8 cellular contexts compared by ENCODE assay signal in genomic region chr2:204545861-204546773, GRCh38. TPM values are rescaled to one million over a fixed set of nuclear protein-coding genes. Genes with fewer than 3 reads are reported as not detected.
DNase-seq lines count a peak whose midpoint lies in the region; ATAC-seq, FAIRE-seq and TF ChIP-seq lines count a peak whose summit lies in the region.

No MANE protein-coding gene starts in this region.

- TF ChIP-seq CTCF in GM12878 (IDR thresholded peaks at IDR 0.05 in 2 of 3, conservative IDR thresholded peaks at IDR 0.05 in 1 of 3; ENCODE audit: control insufficient read depth in 2 of 3, extremely low read depth in 1 of 3, insufficient read depth in 1 of 3, low read depth in 3 of 3, low read length in 3 of 3) = no peak
- TF ChIP-seq CTCF in stomach (IDR thresholded peaks at IDR 0.05) = no peak

- peak; percentile 4 for ATAC-seq in GM19351 (IDR thresholded peaks at IDR 0.05; ENCODE audit: unreplicated experiment)
- no peak; the same call in 2 of the 3 replicates for ATAC-seq in GM12878
- ATAC-seq in left colon = peak; percentile 66

- H3K36me3 ChIP-seq in GM12878 (ENCODE audit: control insufficient read depth in 2 of 2, insufficient read depth in 2 of 2, low read length in 1 of 2) (no peaks in the 10 kb centered on the region), stomach (no peaks in the 10 kb centered on the region)

- SMC1A ChIA-PET in GM12878 (lab: Charles Lee; ENCODE audit: uncharacterized antibody, unreplicated experiment) = interaction anchor here (1.6 kb wide), 1 partner anchor 26 kb away, joined by 3 read pairs; no protein-coding TSS in a partner anchor

- TF ChIP-seq RAD21 in GM12878 (IDR thresholded peaks at IDR 0.05; ENCODE audit: insufficient read depth, low read depth, low read length) = no peak

- no peak overlapping the region for H3K27ac ChIP-seq in GM12878 (ENCODE audit: control insufficient read depth, insufficient read depth)
- H3K27ac ChIP-seq in stomach = peak overlapping the region; percentile 87 to 92 (median 91)

- H3K9me3 ChIP-seq in GM12878 (replicated peaks; ENCODE audit: control insufficient read depth, insufficient read depth, low read length) (no peaks in the 10 kb centered on the region), stomach (no peaks in the 10 kb centered on the region)

- H3K4me1 ChIP-seq in GM12878 (ENCODE audit: control insufficient read depth, insufficient read depth, low read length) (no peaks in the 10 kb centered on the region), stomach (peaks cover 10 to 50% (median 32%) of the 10 kb centered on the region in 4 donors)

- no peaks in the 10 kb centered on the region for H3K79me2 ChIP-seq in GM12878 (ENCODE audit: control insufficient read depth, insufficient read depth, low read length)

- in situ Hi-C loops in GM12878 (cut with MboI) = no loop called here

- FAIRE-seq in GM12878 (lab: Jason Lieb, UNC) (no peak), GM12892 (lab: Jason Lieb, UNC) (no peak)

- H4K20me1 ChIP-seq in GM12878 (ENCODE audit: control insufficient read depth, insufficient read depth) = no peaks in the 10 kb centered on the region

- TF ChIP-seq POLR2A in GM12878 (IDR thresholded peaks at IDR 0.05; ENCODE audit: low read depth, low read length) = no peak
- no peak for TF ChIP-seq POLR2A in stomach (IDR thresholded peaks at IDR 0.05)
- TF ChIP-seq POLR2A in GM12892 (IDR thresholded peaks at IDR 0.05; ENCODE audit: low read depth, low read length) = no peak

- H3K4me3 ChIP-seq in GM12878 (no peak overlapping the region), stomach (peak overlapping the region; percentile 69 to 86 (median 83))

- H3K9ac ChIP-seq in GM12878 (ENCODE audit: control insufficient read depth, insufficient read depth, low read length) = no peak overlapping the region

- H3K4me2 ChIP-seq in GM12878 (ENCODE audit: control insufficient read depth, insufficient read depth) = peak overlapping the region; percentile 41; the same call in 1 of the 2 replicates

- DNase-seq in 8988T (peak; percentile 16), NCI-H146 treated with DMSO at 0.1 percent for 48 hours (lab: John Stamatoyannopoulos, UW; ENCODE audit: unreplicated experiment) (peak; percentile 15), GM12878 (ENCODE audit: low read depth, low spot score) (no peak), left colon (peak; percentile 56 to 70), stomach (peak; percentile 48), GM12892 (ENCODE audit: insufficient read length) (no peak), hepatic stellate cell (ENCODE audit: low spot score) (no peak)

- H3K27me3 ChIP-seq in GM12878 (replicated peaks in 1 of 2; ENCODE audit: control insufficient read depth in 2 of 2, insufficient read depth in 2 of 2, low read length in 1 of 2) = peaks cover 2 to 6% of the 10 kb centered on the region in 2 experiments; a peak in 3 of 4 replicates
- H3K27me3 ChIP-seq in stomach = peaks cover 0 to 10% (median 0%) of the 10 kb centered on the region in 3 donors

- intact Hi-C loops in GM12878 (cut with micrococcal nuclease; ENCODE audit: unreplicated experiment) = no loop called here
- intact Hi-C loops in left colon (cut with DNase I, micrococcal nuclease) = no loop called here
- intact Hi-C loops in stomach (cut with DNase I; ENCODE audit: low total_unique reads) = no loop called here

- WGBS in GM12878 (ENCODE audit: insufficient coverage, insufficient replicate concordance, low lambda C conversion rate, missing lambda C conversion rate) = 15% methylated on average over 44 of the region's 45 CpGs
- 2 to 11% (median 3%) methylated on average over 10 to 45 of the region's 45 CpGs for WGBS in stomach, 5 donors

- CTCF ChIA-PET in GM12878 (lab: Yijun Ruan, JAX) = no interaction called here

- no TSS peak for BruUV-seq in GM12878 (replicated peaks; lab: Mats Ljungman, UMichigan)

- RAD21 ChIA-PET in GM12878 (lab: Charles Lee; ENCODE audit: unreplicated experiment) = no interaction called here

- POLR2A ChIA-PET in GM12878 (lab: Charles Lee) = no interaction called here

- H2AFZ ChIP-seq in GM12878 (ENCODE audit: control insufficient read depth, low read depth, low read length) = no peak overlapping the region

- TF ChIP-seq EP300 in GM12878 (IDR thresholded peaks at IDR 0.05; ENCODE audit: borderline replicate concordance in 1 of 2, control insufficient read depth in 1 of 2, low read depth in 2 of 2, low read length in 2 of 2) (no peak), stomach (IDR thresholded peaks at IDR 0.05) (no peak)

TF ChIP-seq in GM12878, 131 proteins besides CTCF, POLR2A, EP300 and RAD21:
- no peak for TF ChIP-seq PKNOX1 (IDR thresholded peaks at IDR 0.05)
- no peak for TF ChIP-seq USF1 (IDR thresholded peaks at IDR 0.05; ENCODE audit: borderline replicate concordance, extremely low read length, insufficient read depth, low read depth, low read length)
- peak; percentile 69 for TF ChIP-seq SUZ12 (IDR thresholded peaks at IDR 0.05; ENCODE audit: unreplicated experiment)
- no peak for TF ChIP-seq POLR2AphosphoS5 (IDR thresholded peaks at IDR 0.05; ENCODE audit: low read length)

RNA-seq across cellular contexts. Expression of gene PARD3B, which starts 0.8 kb away (rescaled TPM):
- total RNA-seq in GM12878 (2013; cell fraction: nucleolus; rRNA removed) = 0.15 and 0.21 TPM in 2 replicates
- total RNA-seq in GM12878 (2014; rRNA removed) = not detected in 2 replicates
- not detected in 2 replicates for total RNA-seq in GM12878 (2014; rRNA removed; fragmentation: Illumina TruSeq; extraction: Trizol)
- 0.16 and 0.54 TPM in 2 replicates for total RNA-seq in GM12878 (2021)
- not detected for polyA plus RNA-seq in GM12878 (2011; ENCODE audit: low read depth)
- polyA plus RNA-seq in GM12878 (2011; rRNA removed) = 0.07 TPM in 1 of 2 replicates, not detected in the other
- polyA plus RNA-seq in GM12878 (2011; cell fraction: cytosol; rRNA removed) = not detected in 2 replicates
- 0.03 TPM in 2 replicates for polyA plus RNA-seq in GM12878 (2011; cell fraction: nucleus; rRNA removed)
- 0.11 TPM in 1 of 2 replicates, not detected in the other for polyA plus RNA-seq in GM12878 (2012)
- 0.01 TPM in 1 of 2 replicates, not detected in the other for polyA plus RNA-seq in GM12878 (2014; fragmentation: Illumina TruSeq; extraction: Trizol)
- polyA plus RNA-seq in GM12878 (2014; fragmentation: Nextera tagmentation; extraction: Ambion mirVana) = under 1 TPM in 1 of 2 experiments, not detected in 1; 0.07 TPM
- polyA plus RNA-seq in GM12878 (2014; rRNA removed) = not detected in 2 replicates
- polyA plus RNA-seq in GM12878 (2016; fragmentation: Nextera tagmentation; extraction: Ambion mirVana) = not detected
- polyA minus RNA-seq in GM12878 (2011; rRNA and poly(A)+ RNA removed) = 0.29 TPM in 1 of 2 replicates, not detected in the other
- not detected in 2 replicates for polyA minus RNA-seq in GM12878 (2011; cell fraction: cytosol; rRNA and poly(A)+ RNA removed)
- polyA minus RNA-seq in GM12878 (2011; cell fraction: nucleus; rRNA and poly(A)+ RNA removed) = not detected in 2 replicates
- 10 to 100 TPM; 28.3 to 30.5 TPM for total RNA-seq in left colon
- 10 to 100 TPM; 14.3 to 42.6 (median 30.8) TPM for total RNA-seq in stomach
- 1 to 10 TPM; 1.8 to 7.2 (median 3.7) TPM for polyA plus RNA-seq in stomach
- not detected for polyA plus RNA-seq in GM12892 (2012; ENCODE audit: missing spikeins)

Comparison
In these comparisons a context has a peak if more than half of its experiments do, and no peak if none do; other contexts are left out.
1. DNase-seq: peak in 8988T (single experiment), NCI-H146 treated with DMSO at 0.1 percent for 48 hours (single experiment), left colon (2 of 2) and stomach (single experiment); none in GM12878 (single experiment), GM12892 (single experiment) and hepatic stellate cell (single experiment).
2. RNA of gene PARD3B, which starts 0.8 kb away (total RNA-seq): 14.3 to 42.6 TPM in stomach and 28.3 to 30.5 TPM in left colon; 0.15 to 0.54 TPM in GM12878; every median in the first group is over 4 times any median in the second.